Comparison of ENCODE assay signal across 1 cellular context in the genomic region with DNA sequence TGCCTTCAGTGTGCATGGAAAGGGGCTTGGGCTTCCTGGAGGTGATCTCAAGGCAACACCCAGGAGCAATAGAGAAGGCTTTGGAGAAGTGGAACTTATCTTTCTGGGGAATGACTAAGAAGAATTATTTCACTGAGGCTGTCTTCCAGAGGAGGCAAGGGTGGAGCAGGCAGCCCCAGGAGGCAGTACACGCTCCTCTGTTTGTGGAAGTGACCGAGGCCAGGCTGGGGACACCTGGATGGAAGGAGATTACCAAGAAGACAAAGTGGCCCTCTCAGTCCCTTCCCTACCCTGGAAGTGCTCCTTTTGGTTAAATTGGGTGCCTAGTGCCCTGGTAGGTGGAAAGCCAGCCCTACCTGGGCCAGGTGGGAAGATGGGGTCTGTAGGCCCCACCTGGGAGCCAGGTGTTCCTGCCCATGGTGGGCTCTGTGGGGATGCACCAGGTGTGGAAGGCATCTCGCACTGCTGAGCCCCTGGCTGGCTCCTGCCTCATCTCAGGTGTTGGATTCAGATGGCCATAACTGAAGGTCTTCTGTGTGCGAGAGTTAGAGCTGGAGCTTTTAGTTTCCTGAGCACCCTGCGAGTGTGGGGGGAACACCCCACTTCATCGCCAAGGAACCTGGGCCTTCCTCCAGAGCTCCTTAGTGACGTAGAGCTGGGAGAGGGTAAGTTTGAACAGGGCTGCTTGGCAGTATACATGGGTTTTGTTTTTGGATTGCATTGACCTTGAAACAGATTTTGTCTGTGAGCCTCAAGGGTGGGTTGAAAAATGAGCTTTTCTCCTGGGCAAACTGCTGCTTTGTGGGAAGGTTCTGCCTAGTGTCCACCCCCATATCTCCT.
A peak's percentile ranks its signal among the peaks of the same experiment; 100 is the strongest.
TF ChIP-seq lines count a peak whose summit lies in the region.

No MANE protein-coding gene starts in this region.

TF ChIP-seq in K562, 482 proteins besides CTCF, POLR2A, EP300 and RAD21 (continued from another document):
- TF ChIP-seq ZNF165 (CRISPR knock-in tag; IDR thresholded peaks at IDR 0.05; ENCODE audit: borderline replicate concordance) (peak; percentile 90; the same call in 1 of the 2 replicates), C11orf30 (IDR thresholded peaks at IDR 0.05; ENCODE audit: low read depth) (peak; percentile 51; the same call in 1 of the 2 replicates), HNRNPH1 (optimal IDR thresholded peaks at IDR 0.05; ENCODE audit: low read depth, low read length) (no peak), MEIS2 (IDR thresholded peaks at IDR 0.05; ENCODE audit: partially characterized antibody) (peak; percentile 29), MAFF (IDR thresholded peaks at IDR 0.05; ENCODE audit: low read length) (peak; percentile 18; the same call in 1 of the 2 replicates), ZFX (CRISPR knock-in tag; IDR thresholded peaks at IDR 0.05) (0 out of 2 replicates have a peak, but pooled peaks have one; percentile 0), MAFG (tag; conservative IDR thresholded peaks at IDR 0.05) (0 out of 2 replicates have a peak, but pooled peaks have one; percentile 5), ZC3H11A (IDR thresholded peaks at IDR 0.05; ENCODE audit: low read depth, low read length) (no peak), ZNF212 (CRISPR knock-in tag; IDR thresholded peaks at IDR 0.05) (no peak), ARHGAP35 (IDR thresholded peaks at IDR 0.05; ENCODE audit: partially characterized antibody) (no peak), SOX6 (IDR thresholded peaks at IDR 0.05) (peak; percentile 22; the same call in 1 of the 2 replicates), IRF2 (CRISPR knock-in tag; IDR thresholded peaks at IDR 0.05) (no peak), ZNF830 (CRISPR knock-in tag; IDR thresholded peaks at IDR 0.05) (no peak), GTF2A2 (tag; IDR thresholded peaks at IDR 0.05) (no peak)
- TF ChIP-seq, protein P1, sequence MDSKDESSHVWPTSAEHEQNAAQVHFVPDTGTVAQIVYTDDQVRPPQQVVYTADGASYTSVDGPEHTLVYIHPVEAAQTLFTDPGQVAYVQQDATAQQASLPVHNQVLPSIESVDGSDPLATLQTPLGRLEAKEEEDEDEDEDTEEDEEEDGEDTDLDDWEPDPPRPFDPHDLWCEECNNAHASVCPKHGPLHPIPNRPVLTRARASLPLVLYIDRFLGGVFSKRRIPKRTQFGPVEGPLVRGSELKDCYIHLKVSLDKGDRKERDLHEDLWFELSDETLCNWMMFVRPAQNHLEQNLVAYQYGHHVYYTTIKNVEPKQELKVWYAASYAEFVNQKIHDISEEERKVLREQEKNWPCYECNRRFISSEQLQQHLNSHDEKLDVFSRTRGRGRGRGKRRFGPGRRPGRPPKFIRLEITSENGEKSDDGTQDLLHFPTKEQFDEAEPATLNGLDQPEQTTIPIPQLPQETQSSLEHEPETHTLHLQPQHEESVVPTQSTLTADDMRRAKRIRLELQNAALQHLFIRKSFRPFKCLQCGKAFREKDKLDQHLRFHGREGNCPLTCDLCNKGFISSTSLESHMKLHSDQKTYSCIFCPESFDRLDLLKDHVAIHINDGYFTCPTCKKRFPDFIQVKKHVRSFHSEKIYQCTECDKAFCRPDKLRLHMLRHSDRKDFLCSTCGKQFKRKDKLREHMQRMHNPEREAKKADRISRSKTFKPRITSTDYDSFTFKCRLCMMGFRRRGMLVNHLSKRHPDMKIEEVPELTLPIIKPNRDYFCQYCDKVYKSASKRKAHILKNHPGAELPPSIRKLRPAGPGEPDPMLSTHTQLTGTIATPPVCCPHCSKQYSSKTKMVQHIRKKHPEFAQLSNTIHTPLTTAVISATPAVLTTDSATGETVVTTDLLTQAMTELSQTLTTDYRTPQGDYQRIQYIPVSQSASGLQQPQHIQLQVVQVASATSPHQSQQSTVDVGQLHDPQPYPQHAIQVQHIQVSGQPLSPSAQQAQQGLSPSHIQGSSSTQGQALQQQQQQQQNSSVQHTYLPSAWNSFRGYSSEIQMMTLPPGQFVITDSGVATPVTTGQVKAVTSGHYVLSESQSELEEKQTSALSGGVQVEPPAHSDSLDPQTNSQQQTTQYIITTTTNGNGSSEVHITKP (IDR thresholded peaks at IDR 0.05; ENCODE audit: partially characterized antibody), result peak; percentile 4
- TF ChIP-seq, protein P2, sequence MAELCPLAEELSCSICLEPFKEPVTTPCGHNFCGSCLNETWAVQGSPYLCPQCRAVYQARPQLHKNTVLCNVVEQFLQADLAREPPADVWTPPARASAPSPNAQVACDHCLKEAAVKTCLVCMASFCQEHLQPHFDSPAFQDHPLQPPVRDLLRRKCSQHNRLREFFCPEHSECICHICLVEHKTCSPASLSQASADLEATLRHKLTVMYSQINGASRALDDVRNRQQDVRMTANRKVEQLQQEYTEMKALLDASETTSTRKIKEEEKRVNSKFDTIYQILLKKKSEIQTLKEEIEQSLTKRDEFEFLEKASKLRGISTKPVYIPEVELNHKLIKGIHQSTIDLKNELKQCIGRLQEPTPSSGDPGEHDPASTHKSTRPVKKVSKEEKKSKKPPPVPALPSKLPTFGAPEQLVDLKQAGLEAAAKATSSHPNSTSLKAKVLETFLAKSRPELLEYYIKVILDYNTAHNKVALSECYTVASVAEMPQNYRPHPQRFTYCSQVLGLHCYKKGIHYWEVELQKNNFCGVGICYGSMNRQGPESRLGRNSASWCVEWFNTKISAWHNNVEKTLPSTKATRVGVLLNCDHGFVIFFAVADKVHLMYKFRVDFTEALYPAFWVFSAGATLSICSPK (IDR thresholded peaks at IDR 0.05; ENCODE audit: borderline replicate concordance), result no peak
- TF ChIP-seq, protein P3, sequence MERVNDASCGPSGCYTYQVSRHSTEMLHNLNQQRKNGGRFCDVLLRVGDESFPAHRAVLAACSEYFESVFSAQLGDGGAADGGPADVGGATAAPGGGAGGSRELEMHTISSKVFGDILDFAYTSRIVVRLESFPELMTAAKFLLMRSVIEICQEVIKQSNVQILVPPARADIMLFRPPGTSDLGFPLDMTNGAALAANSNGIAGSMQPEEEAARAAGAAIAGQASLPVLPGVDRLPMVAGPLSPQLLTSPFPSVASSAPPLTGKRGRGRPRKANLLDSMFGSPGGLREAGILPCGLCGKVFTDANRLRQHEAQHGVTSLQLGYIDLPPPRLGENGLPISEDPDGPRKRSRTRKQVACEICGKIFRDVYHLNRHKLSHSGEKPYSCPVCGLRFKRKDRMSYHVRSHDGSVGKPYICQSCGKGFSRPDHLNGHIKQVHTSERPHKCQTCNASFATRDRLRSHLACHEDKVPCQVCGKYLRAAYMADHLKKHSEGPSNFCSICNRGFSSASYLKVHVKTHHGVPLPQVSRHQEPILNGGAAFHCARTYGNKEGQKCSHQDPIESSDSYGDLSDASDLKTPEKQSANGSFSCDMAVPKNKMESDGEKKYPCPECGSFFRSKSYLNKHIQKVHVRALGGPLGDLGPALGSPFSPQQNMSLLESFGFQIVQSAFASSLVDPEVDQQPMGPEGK (CRISPR knock-in tag; IDR thresholded peaks at IDR 0.05; ENCODE audit: borderline replicate concordance), result no peak
